In genomic region chr7:95546647-95547046, GRCh38 we compare ENCODE assay signal across 20 cellular contexts. TPM values are rescaled to one million over a fixed set of nuclear protein-coding genes. Genes with fewer than 3 reads are reported as not detected.
DNase-seq lines count a peak whose midpoint lies in the region; ATAC-seq and TF ChIP-seq lines count a peak whose summit lies in the region.
"Had no signal": no experiment of that assay in that cellular context is flagged by ENCODE, and none has a peak within 500 bp of the region (broad histone marks: within the 10 kb centered on the region; RNA-seq: fewer than 3 reads in every experiment).

No MANE protein-coding gene starts in this region.

- H3K9me3 ChIP-seq in left ventricle myocardium inferior (replicated peaks), result no peaks in the 10 kb centered on the region

- ATAC-seq in Right ventricle myocardium superior (ENCODE audit: poor library complexity), result no peak
- no peak for ATAC-seq in GM21528 (IDR thresholded peaks at IDR 0.05; ENCODE audit: low FRiP score, unreplicated experiment)
- no peak for ATAC-seq in GM18858 (IDR thresholded peaks at IDR 0.05; ENCODE audit: unreplicated experiment)
- ATAC-seq: sciatic nerve had no signal

- no peaks in the 10 kb centered on the region for H3K36me3 ChIP-seq in left ventricle myocardium inferior
- no peaks in the 10 kb centered on the region for H3K36me3 ChIP-seq in rectal smooth muscle tissue (ENCODE audit: control insufficient read depth, insufficient read depth, low read length)
- H3K36me3 ChIP-seq in urinary bladder (ENCODE audit: insufficient read depth), result no peaks in the 10 kb centered on the region

- H3K27ac ChIP-seq in left ventricle myocardium inferior (replicated peaks), result peak overlapping the region; percentile 95
- peak overlapping the region; percentile 80 for H3K27ac ChIP-seq in rectal smooth muscle tissue (ENCODE audit: low read depth, low read length)
- peak overlapping the region; percentile 67 for H3K27ac ChIP-seq in urinary bladder (ENCODE audit: low read depth)
- H3K27ac ChIP-seq: PC-9 had no signal

- H3K9ac ChIP-seq in rectal smooth muscle tissue (ENCODE audit: low read length), result no peak overlapping the region

- H3K27me3 ChIP-seq in left ventricle myocardium inferior (ENCODE audit: low read depth), result no peaks in the 10 kb centered on the region
- no peaks in the 10 kb centered on the region for H3K27me3 ChIP-seq in rectal smooth muscle tissue (ENCODE audit: control insufficient read depth, insufficient read depth, low read length)

- 54% methylated on average over 4 of the region's 4 CpGs for WGBS in urinary bladder

- in situ Hi-C loops in ACHN (cut with HindIII; ENCODE audit: low pct_ligation_motif_present, low pct_unique_long_range_greater_than_20kb, low sequenced_read_pairs), result no loop called here

- H3K4me3 ChIP-seq in left ventricle myocardium inferior (no peak overlapping the region), rectal smooth muscle tissue (ENCODE audit: low read length) (no peak overlapping the region), urinary bladder (ENCODE audit: low read depth, low read length) (no peak overlapping the region)
- H3K4me3 ChIP-seq: PC-9 had no signal

- no peak for DNase-seq in left ventricle myocardium inferior
- DNase-seq in Right ventricle myocardium superior, result no peak
- DNase-seq in inferior parietal cortex (ENCODE audit: extremely low spot score), result peak; percentile 33
- DNase-seq in ACHN, result no peak
- DNase-seq: activated naive CD4-positive, alpha-beta T cell treated with anti-CD3 and anti-CD28 coated beads, Interleukin-2, amount 10 ng/mL, durations not matched to agents 7 days and 5 days; CD4-positive, CD25-positive, alpha-beta regulatory T cell; DMS53; effector CD4-positive, alpha-beta T cell; NCI-H1694 treated with DMSO at 0.1 percent for 48 hours; NCI-H526 treated with DMSO at 0.1 percent for 48 hours; PC-9; stimulated activated CD4-positive, alpha-beta T cell treated with anti-CD3 and anti-CD28 coated beads, Interleukin-4, amount 100 ng/mL, for 24 hours had no signal

- intact Hi-C loops in left ventricle myocardium inferior (cut with micrococcal nuclease) (loop anchor here (5.0 kb wide), 3 partner anchors 46 to 136 kb away; no protein-coding TSS in a partner anchor), Right ventricle myocardium superior (cut with DNase I) (no loop called here)

- H3K4me1 ChIP-seq in left ventricle myocardium inferior (peaks cover 67% of the 10 kb centered on the region), rectal smooth muscle tissue (ENCODE audit: control insufficient read depth, insufficient read depth, low read length) (peaks cover 43% of the 10 kb centered on the region), urinary bladder (ENCODE audit: insufficient read depth) (peaks cover 3% of the 10 kb centered on the region)

- no peak for TF ChIP-seq CTCF in left ventricle myocardium inferior (IDR thresholded peaks at IDR 0.05; ENCODE audit: borderline replicate concordance)

RNA-seq across cellular contexts. Expression of gene PDK4, which starts 49.7 kb away (rescaled TPM):
- total RNA-seq in left ventricle myocardium inferior (325 TPM), Right ventricle myocardium superior (374 TPM), urinary bladder (16.4 TPM)
- polyA plus RNA-seq in urinary bladder, result 183 TPM
- total RNA-seq: A673; CD4-positive, CD25-positive, alpha-beta regulatory T cell; HT1080 had no signal
- polyA plus RNA-seq: CD4-positive, CD25-positive, alpha-beta regulatory T cell; neural cell had no signal

Comparison
In these comparisons a context has a peak if more than half of its experiments do, and no peak if none do; other contexts are left out.
1. RNA of gene PDK4, which starts 49.7 kb away (total RNA-seq): 374 TPM in Right ventricle myocardium superior (single experiment) and 325 TPM in left ventricle myocardium inferior (single experiment); 16.4 TPM in urinary bladder (single experiment); every median in the first group is over 10 times any median in the second.
2. Peak in every context shown above with its lines, with median percentiles within 50 percentile points of each other: H3K27ac ChIP-seq.